In the genomic region with DNA sequence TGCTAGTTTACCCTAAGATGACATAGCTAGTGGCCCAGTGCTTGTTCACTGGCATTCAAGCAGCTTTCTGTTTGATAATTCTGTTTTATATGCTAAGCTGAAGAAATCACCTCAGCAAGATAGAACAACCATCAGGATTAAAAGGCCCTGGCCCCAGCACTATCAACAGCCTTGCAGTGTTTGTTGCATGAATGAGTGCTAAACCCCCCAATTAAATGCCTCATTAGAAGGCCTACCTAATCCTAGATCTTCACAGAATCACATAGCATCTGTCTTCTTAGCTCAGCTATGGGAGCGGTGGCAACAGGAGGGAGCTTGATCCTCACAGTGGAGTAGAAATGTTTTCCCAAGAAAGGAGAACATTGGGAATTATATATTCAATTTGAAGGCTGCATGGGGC, we compare ENCODE assay signal across 2 cellular contexts.
TF ChIP-seq lines count a peak whose summit lies in the region.

No MANE protein-coding gene starts in this region.

TF ChIP-seq in GM23338, 12 proteins besides CTCF, POLR2A, EP300 and RAD21 (continued from another document):
- TF ChIP-seq, protein P1, sequence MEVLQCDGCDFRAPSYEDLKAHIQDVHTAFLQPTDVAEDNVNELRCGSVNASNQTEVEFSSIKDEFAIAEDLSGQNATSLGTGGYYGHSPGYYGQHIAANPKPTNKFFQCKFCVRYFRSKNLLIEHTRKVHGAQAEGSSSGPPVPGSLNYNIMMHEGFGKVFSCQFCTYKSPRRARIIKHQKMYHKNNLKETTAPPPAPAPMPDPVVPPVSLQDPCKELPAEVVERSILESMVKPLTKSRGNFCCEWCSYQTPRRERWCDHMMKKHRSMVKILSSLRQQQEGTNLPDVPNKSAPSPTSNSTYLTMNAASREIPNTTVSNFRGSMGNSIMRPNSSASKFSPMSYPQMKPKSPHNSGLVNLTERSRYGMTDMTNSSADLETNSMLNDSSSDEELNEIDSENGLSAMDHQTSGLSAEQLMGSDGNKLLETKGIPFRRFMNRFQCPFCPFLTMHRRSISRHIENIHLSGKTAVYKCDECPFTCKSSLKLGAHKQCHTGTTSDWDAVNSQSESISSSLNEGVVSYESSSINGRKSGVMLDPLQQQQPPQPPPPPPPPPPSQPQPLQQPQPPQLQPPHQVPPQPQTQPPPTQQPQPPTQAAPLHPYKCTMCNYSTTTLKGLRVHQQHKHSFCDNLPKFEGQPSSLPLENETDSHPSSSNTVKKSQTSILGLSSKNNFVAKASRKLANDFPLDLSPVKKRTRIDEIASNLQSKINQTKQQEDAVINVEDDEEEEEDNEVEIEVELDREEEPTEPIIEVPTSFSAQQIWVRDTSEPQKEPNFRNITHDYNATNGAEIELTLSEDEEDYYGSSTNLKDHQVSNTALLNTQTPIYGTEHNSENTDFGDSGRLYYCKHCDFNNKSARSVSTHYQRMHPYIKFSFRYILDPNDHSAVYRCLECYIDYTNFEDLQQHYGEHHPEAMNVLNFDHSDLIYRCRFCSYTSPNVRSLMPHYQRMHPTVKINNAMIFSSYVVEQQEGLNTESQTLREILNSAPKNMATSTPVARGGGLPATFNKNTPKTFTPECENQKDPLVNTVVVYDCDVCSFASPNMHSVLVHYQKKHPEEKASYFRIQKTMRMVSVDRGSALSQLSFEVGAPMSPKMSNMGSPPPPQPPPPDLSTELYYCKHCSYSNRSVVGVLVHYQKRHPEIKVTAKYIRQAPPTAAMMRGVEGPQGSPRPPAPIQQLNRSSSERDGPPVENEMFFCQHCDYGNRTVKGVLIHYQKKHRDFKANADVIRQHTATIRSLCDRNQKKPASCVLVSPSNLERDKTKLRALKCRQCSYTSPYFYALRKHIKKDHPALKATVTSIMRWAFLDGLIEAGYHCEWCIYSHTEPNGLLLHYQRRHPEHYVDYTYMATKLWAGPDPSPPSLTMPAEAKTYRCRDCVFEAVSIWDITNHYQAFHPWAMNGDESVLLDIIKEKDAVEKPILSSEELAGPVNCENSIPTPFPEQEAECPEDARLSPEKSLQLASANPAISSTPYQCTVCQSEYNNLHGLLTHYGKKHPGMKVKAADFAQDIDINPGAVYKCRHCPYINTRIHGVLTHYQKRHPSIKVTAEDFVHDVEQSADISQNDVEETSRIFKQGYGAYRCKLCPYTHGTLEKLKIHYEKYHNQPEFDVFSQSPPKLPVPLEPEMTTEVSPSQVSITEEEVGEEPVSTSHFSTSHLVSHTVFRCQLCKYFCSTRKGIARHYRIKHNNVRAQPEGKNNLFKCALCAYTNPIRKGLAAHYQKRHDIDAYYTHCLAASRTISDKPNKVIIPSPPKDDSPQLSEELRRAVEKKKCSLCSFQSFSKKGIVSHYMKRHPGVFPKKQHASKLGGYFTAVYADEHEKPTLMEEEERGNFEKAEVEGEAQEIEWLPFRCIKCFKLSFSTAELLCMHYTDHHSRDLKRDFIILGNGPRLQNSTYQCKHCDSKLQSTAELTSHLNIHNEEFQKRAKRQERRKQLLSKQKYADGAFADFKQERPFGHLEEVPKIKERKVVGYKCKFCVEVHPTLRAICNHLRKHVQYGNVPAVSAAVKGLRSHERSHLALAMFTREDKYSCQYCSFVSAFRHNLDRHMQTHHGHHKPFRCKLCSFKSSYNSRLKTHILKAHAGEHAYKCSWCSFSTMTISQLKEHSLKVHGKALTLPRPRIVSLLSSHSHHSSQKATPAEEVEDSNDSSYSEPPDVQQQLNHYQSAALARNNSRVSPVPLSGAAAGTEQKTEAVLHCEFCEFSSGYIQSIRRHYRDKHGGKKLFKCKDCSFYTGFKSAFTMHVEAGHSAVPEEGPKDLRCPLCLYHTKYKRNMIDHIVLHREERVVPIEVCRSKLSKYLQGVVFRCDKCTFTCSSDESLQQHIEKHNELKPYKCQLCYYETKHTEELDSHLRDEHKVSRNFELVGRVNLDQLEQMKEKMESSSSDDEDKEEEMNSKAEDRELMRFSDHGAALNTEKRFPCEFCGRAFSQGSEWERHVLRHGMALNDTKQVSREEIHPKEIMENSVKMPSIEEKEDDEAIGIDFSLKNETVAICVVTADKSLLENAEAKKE (CRISPR knock-in tag; IDR thresholded peaks at IDR 0.05), result no peak
- TF ChIP-seq EZH2phosphoT487 (IDR thresholded peaks at IDR 0.05; ENCODE audit: unreplicated experiment) (no peak), EZH2 (IDR thresholded peaks at IDR 0.05; ENCODE audit: low read depth, unreplicated experiment) (no peak), NANOG (IDR thresholded peaks at IDR 0.05; ENCODE audit: borderline replicate concordance) (no peak), ZNF331 (CRISPR knock-in tag; IDR thresholded peaks at IDR 0.05; ENCODE audit: low read depth) (no peak), STAT1 (IDR thresholded peaks at IDR 0.05; ENCODE audit: unreplicated experiment) (no peak)
- TF ChIP-seq, protein P2, sequence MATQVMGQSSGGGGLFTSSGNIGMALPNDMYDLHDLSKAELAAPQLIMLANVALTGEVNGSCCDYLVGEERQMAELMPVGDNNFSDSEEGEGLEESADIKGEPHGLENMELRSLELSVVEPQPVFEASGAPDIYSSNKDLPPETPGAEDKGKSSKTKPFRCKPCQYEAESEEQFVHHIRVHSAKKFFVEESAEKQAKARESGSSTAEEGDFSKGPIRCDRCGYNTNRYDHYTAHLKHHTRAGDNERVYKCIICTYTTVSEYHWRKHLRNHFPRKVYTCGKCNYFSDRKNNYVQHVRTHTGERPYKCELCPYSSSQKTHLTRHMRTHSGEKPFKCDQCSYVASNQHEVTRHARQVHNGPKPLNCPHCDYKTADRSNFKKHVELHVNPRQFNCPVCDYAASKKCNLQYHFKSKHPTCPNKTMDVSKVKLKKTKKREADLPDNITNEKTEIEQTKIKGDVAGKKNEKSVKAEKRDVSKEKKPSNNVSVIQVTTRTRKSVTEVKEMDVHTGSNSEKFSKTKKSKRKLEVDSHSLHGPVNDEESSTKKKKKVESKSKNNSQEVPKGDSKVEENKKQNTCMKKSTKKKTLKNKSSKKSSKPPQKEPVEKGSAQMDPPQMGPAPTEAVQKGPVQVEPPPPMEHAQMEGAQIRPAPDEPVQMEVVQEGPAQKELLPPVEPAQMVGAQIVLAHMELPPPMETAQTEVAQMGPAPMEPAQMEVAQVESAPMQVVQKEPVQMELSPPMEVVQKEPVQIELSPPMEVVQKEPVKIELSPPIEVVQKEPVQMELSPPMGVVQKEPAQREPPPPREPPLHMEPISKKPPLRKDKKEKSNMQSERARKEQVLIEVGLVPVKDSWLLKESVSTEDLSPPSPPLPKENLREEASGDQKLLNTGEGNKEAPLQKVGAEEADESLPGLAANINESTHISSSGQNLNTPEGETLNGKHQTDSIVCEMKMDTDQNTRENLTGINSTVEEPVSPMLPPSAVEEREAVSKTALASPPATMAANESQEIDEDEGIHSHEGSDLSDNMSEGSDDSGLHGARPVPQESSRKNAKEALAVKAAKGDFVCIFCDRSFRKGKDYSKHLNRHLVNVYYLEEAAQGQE (IDR thresholded peaks at IDR 0.05; ENCODE audit: unreplicated experiment), result no peak
- TF ChIP-seq, protein P3, sequence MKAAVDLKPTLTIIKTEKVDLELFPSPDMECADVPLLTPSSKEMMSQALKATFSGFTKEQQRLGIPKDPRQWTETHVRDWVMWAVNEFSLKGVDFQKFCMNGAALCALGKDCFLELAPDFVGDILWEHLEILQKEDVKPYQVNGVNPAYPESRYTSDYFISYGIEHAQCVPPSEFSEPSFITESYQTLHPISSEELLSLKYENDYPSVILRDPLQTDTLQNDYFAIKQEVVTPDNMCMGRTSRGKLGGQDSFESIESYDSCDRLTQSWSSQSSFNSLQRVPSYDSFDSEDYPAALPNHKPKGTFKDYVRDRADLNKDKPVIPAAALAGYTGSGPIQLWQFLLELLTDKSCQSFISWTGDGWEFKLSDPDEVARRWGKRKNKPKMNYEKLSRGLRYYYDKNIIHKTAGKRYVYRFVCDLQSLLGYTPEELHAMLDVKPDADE (IDR thresholded peaks at IDR 0.05), result no peak

TF ChIP-seq in H1, 55 proteins besides CTCF, POLR2A, EP300 and RAD21 (continued from another document):
- no peak for TF ChIP-seq KDM4A (IDR thresholded peaks at IDR 0.05; ENCODE audit: low read depth, low read length, severe bottlenecking)
- no peak for TF ChIP-seq FOSL1 (IDR thresholded peaks at IDR 0.05; ENCODE audit: insufficient read depth, low read depth, low read length)
- no peak for TF ChIP-seq POU5F1 (IDR thresholded peaks at IDR 0.05; ENCODE audit: low read depth, low read length)
- no peak for TF ChIP-seq SAP30 (IDR thresholded peaks at IDR 0.05; ENCODE audit: insufficient read depth, insufficient replicate concordance, low read length)
- no peak for TF ChIP-seq SUZ12 (IDR thresholded peaks at IDR 0.05; ENCODE audit: low read length)
- TF ChIP-seq SIN3A (conservative IDR thresholded peaks at IDR 0.05 in 1 of 2, IDR thresholded peaks at IDR 0.05 in 1 of 2; ENCODE audit: low read depth in 1 of 2, low read length in 2 of 2), result no peak
- TF ChIP-seq CHD1 (IDR thresholded peaks at IDR 0.05; ENCODE audit: low read depth, low read length), result no peak
- TF ChIP-seq YY1 (IDR thresholded peaks at IDR 0.05; ENCODE audit: low read depth, low read length), result no peak
- TF ChIP-seq, protein P4, sequence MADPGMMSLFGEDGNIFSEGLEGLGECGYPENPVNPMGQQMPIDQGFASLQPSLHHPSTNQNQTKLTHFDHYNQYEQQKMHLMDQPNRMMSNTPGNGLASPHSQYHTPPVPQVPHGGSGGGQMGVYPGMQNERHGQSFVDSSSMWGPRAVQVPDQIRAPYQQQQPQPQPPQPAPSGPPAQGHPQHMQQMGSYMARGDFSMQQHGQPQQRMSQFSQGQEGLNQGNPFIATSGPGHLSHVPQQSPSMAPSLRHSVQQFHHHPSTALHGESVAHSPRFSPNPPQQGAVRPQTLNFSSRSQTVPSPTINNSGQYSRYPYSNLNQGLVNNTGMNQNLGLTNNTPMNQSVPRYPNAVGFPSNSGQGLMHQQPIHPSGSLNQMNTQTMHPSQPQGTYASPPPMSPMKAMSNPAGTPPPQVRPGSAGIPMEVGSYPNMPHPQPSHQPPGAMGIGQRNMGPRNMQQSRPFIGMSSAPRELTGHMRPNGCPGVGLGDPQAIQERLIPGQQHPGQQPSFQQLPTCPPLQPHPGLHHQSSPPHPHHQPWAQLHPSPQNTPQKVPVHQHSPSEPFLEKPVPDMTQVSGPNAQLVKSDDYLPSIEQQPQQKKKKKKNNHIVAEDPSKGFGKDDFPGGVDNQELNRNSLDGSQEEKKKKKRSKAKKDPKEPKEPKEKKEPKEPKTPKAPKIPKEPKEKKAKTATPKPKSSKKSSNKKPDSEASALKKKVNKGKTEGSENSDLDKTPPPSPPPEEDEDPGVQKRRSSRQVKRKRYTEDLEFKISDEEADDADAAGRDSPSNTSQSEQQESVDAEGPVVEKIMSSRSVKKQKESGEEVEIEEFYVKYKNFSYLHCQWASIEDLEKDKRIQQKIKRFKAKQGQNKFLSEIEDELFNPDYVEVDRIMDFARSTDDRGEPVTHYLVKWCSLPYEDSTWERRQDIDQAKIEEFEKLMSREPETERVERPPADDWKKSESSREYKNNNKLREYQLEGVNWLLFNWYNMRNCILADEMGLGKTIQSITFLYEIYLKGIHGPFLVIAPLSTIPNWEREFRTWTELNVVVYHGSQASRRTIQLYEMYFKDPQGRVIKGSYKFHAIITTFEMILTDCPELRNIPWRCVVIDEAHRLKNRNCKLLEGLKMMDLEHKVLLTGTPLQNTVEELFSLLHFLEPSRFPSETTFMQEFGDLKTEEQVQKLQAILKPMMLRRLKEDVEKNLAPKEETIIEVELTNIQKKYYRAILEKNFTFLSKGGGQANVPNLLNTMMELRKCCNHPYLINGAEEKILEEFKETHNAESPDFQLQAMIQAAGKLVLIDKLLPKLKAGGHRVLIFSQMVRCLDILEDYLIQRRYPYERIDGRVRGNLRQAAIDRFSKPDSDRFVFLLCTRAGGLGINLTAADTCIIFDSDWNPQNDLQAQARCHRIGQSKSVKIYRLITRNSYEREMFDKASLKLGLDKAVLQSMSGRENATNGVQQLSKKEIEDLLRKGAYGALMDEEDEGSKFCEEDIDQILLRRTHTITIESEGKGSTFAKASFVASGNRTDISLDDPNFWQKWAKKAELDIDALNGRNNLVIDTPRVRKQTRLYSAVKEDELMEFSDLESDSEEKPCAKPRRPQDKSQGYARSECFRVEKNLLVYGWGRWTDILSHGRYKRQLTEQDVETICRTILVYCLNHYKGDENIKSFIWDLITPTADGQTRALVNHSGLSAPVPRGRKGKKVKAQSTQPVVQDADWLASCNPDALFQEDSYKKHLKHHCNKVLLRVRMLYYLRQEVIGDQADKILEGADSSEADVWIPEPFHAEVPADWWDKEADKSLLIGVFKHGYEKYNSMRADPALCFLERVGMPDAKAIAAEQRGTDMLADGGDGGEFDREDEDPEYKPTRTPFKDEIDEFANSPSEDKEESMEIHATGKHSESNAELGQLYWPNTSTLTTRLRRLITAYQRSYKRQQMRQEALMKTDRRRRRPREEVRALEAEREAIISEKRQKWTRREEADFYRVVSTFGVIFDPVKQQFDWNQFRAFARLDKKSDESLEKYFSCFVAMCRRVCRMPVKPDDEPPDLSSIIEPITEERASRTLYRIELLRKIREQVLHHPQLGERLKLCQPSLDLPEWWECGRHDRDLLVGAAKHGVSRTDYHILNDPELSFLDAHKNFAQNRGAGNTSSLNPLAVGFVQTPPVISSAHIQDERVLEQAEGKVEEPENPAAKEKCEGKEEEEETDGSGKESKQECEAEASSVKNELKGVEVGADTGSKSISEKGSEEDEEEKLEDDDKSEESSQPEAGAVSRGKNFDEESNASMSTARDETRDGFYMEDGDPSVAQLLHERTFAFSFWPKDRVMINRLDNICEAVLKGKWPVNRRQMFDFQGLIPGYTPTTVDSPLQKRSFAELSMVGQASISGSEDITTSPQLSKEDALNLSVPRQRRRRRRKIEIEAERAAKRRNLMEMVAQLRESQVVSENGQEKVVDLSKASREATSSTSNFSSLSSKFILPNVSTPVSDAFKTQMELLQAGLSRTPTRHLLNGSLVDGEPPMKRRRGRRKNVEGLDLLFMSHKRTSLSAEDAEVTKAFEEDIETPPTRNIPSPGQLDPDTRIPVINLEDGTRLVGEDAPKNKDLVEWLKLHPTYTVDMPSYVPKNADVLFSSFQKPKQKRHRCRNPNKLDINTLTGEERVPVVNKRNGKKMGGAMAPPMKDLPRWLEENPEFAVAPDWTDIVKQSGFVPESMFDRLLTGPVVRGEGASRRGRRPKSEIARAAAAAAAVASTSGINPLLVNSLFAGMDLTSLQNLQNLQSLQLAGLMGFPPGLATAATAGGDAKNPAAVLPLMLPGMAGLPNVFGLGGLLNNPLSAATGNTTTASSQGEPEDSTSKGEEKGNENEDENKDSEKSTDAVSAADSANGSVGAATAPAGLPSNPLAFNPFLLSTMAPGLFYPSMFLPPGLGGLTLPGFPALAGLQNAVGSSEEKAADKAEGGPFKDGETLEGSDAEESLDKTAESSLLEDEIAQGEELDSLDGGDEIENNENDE (IDR thresholded peaks at IDR 0.05; ENCODE audit: insufficient replicate concordance, low read length), result no peak
- TF ChIP-seq JUN (IDR thresholded peaks at IDR 0.05; ENCODE audit: low read depth, low read length), result no peak
